In the genomic region with DNA sequence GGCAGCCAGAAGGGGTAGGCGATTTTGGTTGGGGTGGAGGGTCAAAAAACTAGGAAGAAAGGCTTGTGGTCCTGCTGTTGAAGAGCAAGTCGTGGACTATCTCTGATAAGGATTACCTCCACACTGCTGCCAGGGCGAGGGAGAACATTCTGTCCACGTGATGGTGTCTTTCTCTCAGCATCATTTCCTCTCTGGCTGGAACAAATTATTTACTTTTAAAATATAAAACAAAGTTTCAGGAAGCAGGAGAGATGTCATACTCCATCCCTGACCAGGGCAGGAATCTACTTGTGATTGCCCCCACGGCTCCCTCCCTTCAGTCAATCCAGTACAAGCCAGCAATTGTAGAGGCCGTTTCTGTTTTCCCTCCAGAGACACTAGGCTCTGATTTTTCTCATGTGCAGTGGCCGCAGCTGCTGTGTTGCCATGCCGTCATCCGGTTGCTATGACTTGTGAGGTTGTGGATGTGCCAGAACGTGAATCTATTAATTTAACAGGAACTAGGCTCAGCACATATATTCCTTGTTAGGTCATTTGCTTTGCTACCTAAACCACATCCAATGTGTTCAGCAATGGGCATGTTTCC, we compare ENCODE assay signal across 8 cellular contexts.
DNase-seq lines count a peak whose midpoint lies in the region; ATAC-seq and TF ChIP-seq lines count a peak whose summit lies in the region.

No MANE protein-coding gene starts in this region.

- intact Hi-C loops in spleen (cut with DNase I; ENCODE audit: low total_unique reads): loop anchor here (5.0 to 10.0 kb wide), 2 partner anchors 38 to 55 kb away; no protein-coding TSS in a partner anchor

- 62 to 78% (median 70%) methylated on average over 10 of the region's 10 CpGs for WGBS in spleen, 5 donors

- H3K27me3 ChIP-seq in spleen (replicated peaks in 1 of 7): no peaks in the 10 kb centered on the region

- no peak for ATAC-seq in HG03175 (IDR thresholded peaks at IDR 0.05; ENCODE audit: unreplicated experiment)

- H3K36me3 ChIP-seq in spleen: peaks cover 0 to 3% (median 0%) of the 10 kb centered on the region in 6 donors

- no peaks in the 10 kb centered on the region for H3K9me3 ChIP-seq in spleen

- peaks cover 17 to 70% (median 48%) of the 10 kb centered on the region in 6 donors for H3K4me1 ChIP-seq in spleen

- TF ChIP-seq CTCF in astrocyte of the spinal cord (IDR thresholded peaks at IDR 0.05; ENCODE audit: low read depth, low read length) (no peak), spleen (IDR thresholded peaks at IDR 0.05 in 8 of 11, conservative IDR thresholded peaks at IDR 0.05 in 3 of 11) (no peak)

- DNase-seq in H4 (ENCODE audit: low spot score) (peak; percentile 95), astrocyte of the spinal cord (ENCODE audit: low read depth, low spot score) (peak; percentile 98), hypothalamus (lab: John Stamatoyannopoulos, UW) (peak in 40 of 51 donors; percentile 22 to 88 (median 60)), spleen (peak; percentile 54), NCI-H1930 (lab: John Stamatoyannopoulos, UW) (no peak), NCI-H2227 (lab: John Stamatoyannopoulos, UW; ENCODE audit: unreplicated experiment) (no peak), NCI-H524 treated with DMSO at 0.1 percent for 48 hours (lab: John Stamatoyannopoulos, UW) (no peak)

- H3K27ac ChIP-seq in spleen: peak overlapping the region in 4 of 8 donors; percentile 16 to 99 (median 71)

- no peak overlapping the region for H3K4me3 ChIP-seq in astrocyte of the spinal cord (ENCODE audit: low read depth, low read length)
- peak overlapping the region in 1 of 8 donors; percentile 0 for H3K4me3 ChIP-seq in spleen

- in situ Hi-C loops in astrocyte of the spinal cord (cut with HindIII; ENCODE audit: low sequenced_read_pairs): no loop called here

- TF ChIP-seq POLR2A in spleen (IDR thresholded peaks at IDR 0.05): no peak

Comparison
In these comparisons a context has a peak if more than half of its experiments do, and no peak if none do; other contexts are left out.
1. DNase-seq: peak in H4 (single experiment), astrocyte of the spinal cord (single experiment), hypothalamus (40 of 51) and spleen (single experiment); none in NCI-H1930 (0 of 2), NCI-H2227 (single experiment) and NCI-H524 treated with DMSO at 0.1 percent for 48 hours (single experiment).